ENCODE assay signal across 8 cellular contexts in the genomic region with DNA sequence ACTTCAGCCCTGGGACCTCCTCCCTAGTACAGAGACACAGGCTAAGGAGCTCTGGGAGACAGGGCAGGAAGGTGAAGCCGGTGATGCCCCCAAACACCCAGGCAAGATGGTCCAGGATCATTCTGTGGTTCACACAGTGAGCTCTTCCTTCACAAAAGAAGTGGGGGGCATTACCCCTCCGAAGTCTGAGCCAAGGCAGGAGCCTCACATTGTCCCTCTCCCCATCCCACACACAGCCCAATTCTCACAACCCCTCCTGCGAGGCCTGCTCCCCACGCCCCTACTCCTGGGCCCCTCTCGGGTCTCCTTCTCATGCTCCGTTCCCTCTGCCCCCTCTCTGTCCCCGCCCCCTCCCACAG. TPM values are rescaled to one million over a fixed set of nuclear protein-coding genes. Genes with fewer than 3 reads are reported as not detected.
DNase-seq lines count a peak whose midpoint lies in the region; ATAC-seq, FAIRE-seq and TF ChIP-seq lines count a peak whose summit lies in the region.

No MANE protein-coding gene starts in this region.

- no peak overlapping the region for H2AFZ ChIP-seq in osteoblast (ENCODE audit: low read length)
- no peak overlapping the region for H2AFZ ChIP-seq in HepG2 (ENCODE audit: low read length)

- H3K9ac ChIP-seq in BLaER1 (peak overlapping the region; percentile 100), HepG2 (ENCODE audit: insufficient read depth, low read depth, low read length) (no peak overlapping the region)

- TF ChIP-seq RAD21 in HepG2 (CRISPR knock-in tag; IDR thresholded peaks at IDR 0.05) = no peak

- in situ Hi-C loops in HepG2 (cut with HindIII; ENCODE audit: extremely low pct_ligation_motif_present, low pct_unique_long_range_greater_than_20kb) = no loop called here

- DNase-seq in dorsolateral prefrontal cortex = no peak
- DNase-seq in osteoblast (ENCODE audit: insufficient read length, low spot score, missing footprints) = peak; percentile 67
- no peak for DNase-seq in activated effector memory CD4-positive, alpha-beta T cell treated with anti-CD3 and anti-CD28 coated beads, Interleukin-2, amount 50 U/mL, for 16 hours
- no peak for DNase-seq in HepG2 (ENCODE audit: low spot score)

- H3K4me2 ChIP-seq in BLaER1 (peak overlapping the region; percentile 98), osteoblast (ENCODE audit: insufficient read depth, low read length) (peak overlapping the region; percentile 55), HepG2 (ENCODE audit: low read depth, low read length) (no peak overlapping the region)

- H3K79me2 ChIP-seq in osteoblast (ENCODE audit: insufficient read depth, low read length) (peaks cover 100% of the 10 kb centered on the region), HepG2 (ENCODE audit: insufficient read depth, low read length) (peaks cover 12% of the 10 kb centered on the region)

- H3K9me3 ChIP-seq in BLaER1 (no peaks in the 10 kb centered on the region), KOPT-K1 (ENCODE audit: insufficient read depth, low read length, poor library complexity, severe bottlenecking) (no peaks in the 10 kb centered on the region), osteoblast (ENCODE audit: low read depth, low read length) (no peaks in the 10 kb centered on the region), HepG2 (ENCODE audit: low read length) (no peaks in the 10 kb centered on the region)

- no TSS peak for BruUV-seq in HepG2 (replicated peaks; lab: Mats Ljungman, UMichigan)

- WGBS in HepG2 (ENCODE audit: low lambda C conversion rate) = 95% methylated on average over 7 of the region's 7 CpGs

- CTCF ChIA-PET in HepG2 (lab: Yijun Ruan, JAX; ENCODE audit: low intra/inter-chr PET ratio, low total read pairs) = no interaction called here

- H3K36me3 ChIP-seq in BLaER1 (peaks cover 48% of the 10 kb centered on the region), KOPT-K1 (ENCODE audit: insufficient read depth, low read length) (peaks cover 6% of the 10 kb centered on the region; the same call in 1 of the 2 replicates), osteoblast (ENCODE audit: insufficient read depth, low read length) (peaks cover 3% of the 10 kb centered on the region), HepG2 (replicated peaks in 1 of 2; ENCODE audit: control insufficient read depth in 1 of 2, insufficient read depth in 2 of 2, low read length in 2 of 2) (peaks cover 4 to 6% of the 10 kb centered on the region in 2 experiments; a peak in 2 of 5 replicates)

- TF ChIP-seq EP300 in HepG2 (IDR thresholded peaks at IDR 0.05; ENCODE audit: low read depth in 2 of 2, low read length in 2 of 2) (no peak), HepG2 (CRISPR knock-in tag; IDR thresholded peaks at IDR 0.05; ENCODE audit: borderline replicate concordance) (no peak)

- TF ChIP-seq POLR2A in HepG2 (IDR thresholded peaks at IDR 0.05; ENCODE audit: insufficient read depth in 1 of 2, low read depth in 2 of 2, low read length in 2 of 2) = no peak

- FAIRE-seq in HepG2 (lab: Jason Lieb, UNC) = no peak

- H3K4me1 ChIP-seq in BLaER1 = peaks cover 96% of the 10 kb centered on the region
- peaks cover 54% of the 10 kb centered on the region for H3K4me1 ChIP-seq in osteoblast (ENCODE audit: insufficient read depth, low read length)
- no peaks in the 10 kb centered on the region for H3K4me1 ChIP-seq in HepG2 (ENCODE audit: insufficient read depth, low read length)

- intact Hi-C loops in dorsolateral prefrontal cortex (cut with DNase I) = loop anchor here (5.0 kb wide), 2 partner anchors 92 to 112 kb away; a partner anchor contains a TSS
- intact Hi-C loops in HepG2 (cut with micrococcal nuclease; ENCODE audit: unreplicated experiment) = no loop called here

- H4K20me1 ChIP-seq in BLaER1 (peaks cover 56% of the 10 kb centered on the region), osteoblast (ENCODE audit: insufficient read depth, low read length) (peaks cover 100% of the 10 kb centered on the region), HepG2 (ENCODE audit: insufficient read depth, low read length) (peaks cover 55% of the 10 kb centered on the region; the same call in 1 of the 2 replicates)

- H3K27ac ChIP-seq in BLaER1 = peak overlapping the region; percentile 100
- H3K27ac ChIP-seq in KOPT-K1 (ENCODE audit: low read depth, low read length, poor library complexity, severe bottlenecking) = peak overlapping the region; percentile 70
- peak overlapping the region; percentile 41 to 100 (median 99) for H3K27ac ChIP-seq in dorsolateral prefrontal cortex
- H3K27ac ChIP-seq in osteoblast (ENCODE audit: low read depth, low read length) = peak overlapping the region; percentile 75
- H3K27ac ChIP-seq in HepG2 (ENCODE audit: extremely low read length, insufficient read depth, low read length) = no peak overlapping the region

- POLR2A ChIA-PET in HepG2 (lab: Yijun Ruan, JAX) = interaction anchor here (1.2 to 1.3 kb wide), 2 partner anchors 11 to 15 kb away, joined by 3 read pairs; a partner anchor contains a TSS

- no peak for ATAC-seq in GM21367 (IDR thresholded peaks at IDR 0.05; ENCODE audit: unreplicated experiment)
- ATAC-seq in HepG2 = no peak
- no peak for ATAC-seq in HG02938 (IDR thresholded peaks at IDR 0.05; ENCODE audit: unreplicated experiment)

- H3K27me3 ChIP-seq in BLaER1 (no peaks in the 10 kb centered on the region), dorsolateral prefrontal cortex (no peaks in the 10 kb centered on the region), osteoblast (ENCODE audit: insufficient read depth, low read length) (no peaks in the 10 kb centered on the region), HepG2 (ENCODE audit: control insufficient read depth in 1 of 2, insufficient read depth in 2 of 2, low read length in 2 of 2) (no peaks in the 10 kb centered on the region)

- H3K4me3 ChIP-seq in BLaER1 (peak overlapping the region; percentile 100), dorsolateral prefrontal cortex (peak overlapping the region in 45 of 59 donors; percentile 0 to 49 (median 30)), osteoblast (ENCODE audit: insufficient read depth, low read length) (peak overlapping the region; percentile 29), HepG2 (replicated peaks in 1 of 3; ENCODE audit: insufficient read depth in 1 of 3, low read depth in 2 of 3, low read length in 3 of 3) (no peak overlapping the region)

- TF ChIP-seq CTCF in dorsolateral prefrontal cortex (IDR thresholded peaks at IDR 0.05 in 54 of 56, conservative IDR thresholded peaks at IDR 0.05 in 2 of 56; ENCODE audit: low read depth in 1 of 56, partially characterized antibody in 56 of 56) = no peak
- no peak for TF ChIP-seq CTCF in osteoblast (IDR thresholded peaks at IDR 0.05; ENCODE audit: extremely low read depth, low read depth, low read length)
- no peak for TF ChIP-seq CTCF in HepG2 (CRISPR knock-in tag; IDR thresholded peaks at IDR 0.05)

TF ChIP-seq in HepG2, 621 proteins besides CTCF, POLR2A, EP300 and RAD21:
- TF ChIP-seq, protein P1, sequence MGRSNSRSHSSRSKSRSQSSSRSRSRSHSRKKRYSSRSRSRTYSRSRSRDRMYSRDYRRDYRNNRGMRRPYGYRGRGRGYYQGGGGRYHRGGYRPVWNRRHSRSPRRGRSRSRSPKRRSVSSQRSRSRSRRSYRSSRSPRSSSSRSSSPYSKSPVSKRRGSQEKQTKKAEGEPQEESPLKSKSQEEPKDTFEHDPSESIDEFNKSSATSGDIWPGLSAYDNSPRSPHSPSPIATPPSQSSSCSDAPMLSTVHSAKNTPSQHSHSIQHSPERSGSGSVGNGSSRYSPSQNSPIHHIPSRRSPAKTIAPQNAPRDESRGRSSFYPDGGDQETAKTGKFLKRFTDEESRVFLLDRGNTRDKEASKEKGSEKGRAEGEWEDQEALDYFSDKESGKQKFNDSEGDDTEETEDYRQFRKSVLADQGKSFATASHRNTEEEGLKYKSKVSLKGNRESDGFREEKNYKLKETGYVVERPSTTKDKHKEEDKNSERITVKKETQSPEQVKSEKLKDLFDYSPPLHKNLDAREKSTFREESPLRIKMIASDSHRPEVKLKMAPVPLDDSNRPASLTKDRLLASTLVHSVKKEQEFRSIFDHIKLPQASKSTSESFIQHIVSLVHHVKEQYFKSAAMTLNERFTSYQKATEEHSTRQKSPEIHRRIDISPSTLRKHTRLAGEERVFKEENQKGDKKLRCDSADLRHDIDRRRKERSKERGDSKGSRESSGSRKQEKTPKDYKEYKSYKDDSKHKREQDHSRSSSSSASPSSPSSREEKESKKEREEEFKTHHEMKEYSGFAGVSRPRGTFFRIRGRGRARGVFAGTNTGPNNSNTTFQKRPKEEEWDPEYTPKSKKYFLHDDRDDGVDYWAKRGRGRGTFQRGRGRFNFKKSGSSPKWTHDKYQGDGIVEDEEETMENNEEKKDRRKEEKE (IDR thresholded peaks at IDR 0.05) = no peak
- no peak for TF ChIP-seq AHR (CRISPR knock-in tag; IDR thresholded peaks at IDR 0.05)
- no peak for TF ChIP-seq ETV6 (CRISPR knock-in tag; conservative IDR thresholded peaks at IDR 0.05)
- no peak for TF ChIP-seq KDM5B (CRISPR knock-in tag; IDR thresholded peaks at IDR 0.05; ENCODE audit: borderline replicate concordance)
- no peak for TF ChIP-seq JUNB (CRISPR knock-in tag; IDR thresholded peaks at IDR 0.05; ENCODE audit: borderline replicate concordance)
- no peak for TF ChIP-seq ZNF549 (CRISPR knock-in tag; IDR thresholded peaks at IDR 0.05)
TF ChIP-seq in HepG2: peak in this region for 0.

RNA-seq across cellular contexts. Expression of a gene that starts 10.7 kb away (rescaled TPM):
- 100 to 1,000 TPM in 40 of 120 experiments, 10 to 100 TPM in 80; 63.8 to 123 (median 93.8) TPM for total RNA-seq in dorsolateral prefrontal cortex
- 12.4 and 14.1 TPM in 2 replicates for total RNA-seq in osteoblast
- 1.3 and 1.6 TPM in 2 replicates for total RNA-seq in HepG2 (2016; rRNA removed; fragmentation: Illumina TruSeq; extraction: Trizol)
- total RNA-seq in HepG2 (2016; cell fraction: cytosol; rRNA removed; fragmentation: Illumina TruSeq; extraction: Trizol; ENCODE audit: low read depth) = 0.10 and 0.18 TPM in 2 replicates
- 0.94 and 1.4 TPM in 2 replicates for total RNA-seq in HepG2 (2016; cell fraction: insoluble cytoplasmic fraction; rRNA removed; fragmentation: Illumina TruSeq; extraction: Trizol)
- 0.86 and 1.1 TPM in 2 replicates for total RNA-seq in HepG2 (2016; cell fraction: membrane; rRNA removed; fragmentation: Illumina TruSeq; extraction: Trizol)
- total RNA-seq in HepG2 (2016; cell fraction: nucleus; rRNA removed; fragmentation: Illumina TruSeq; extraction: Trizol) = 1.6 and 2.1 TPM in 2 replicates
- 3.9 and 4.8 TPM in 2 replicates for polyA plus RNA-seq in HepG2 (2011; rRNA removed)
- 3.4 and 4.5 TPM in 2 replicates for polyA plus RNA-seq in HepG2 (2011; cell fraction: cytosol; rRNA removed)
- 16.7 and 19.0 TPM in 2 replicates for polyA plus RNA-seq in HepG2 (2011; cell fraction: nucleus; rRNA removed)
- 7.2 and 7.9 TPM in 2 replicates for polyA plus RNA-seq in HepG2 (2012)
- 0.14 and 0.24 TPM in 2 replicates for polyA plus RNA-seq in HepG2 (2016; cell fraction: cytosol; fragmentation: Illumina TruSeq; extraction: Trizol; ENCODE audit: low read depth)
- polyA plus RNA-seq in HepG2 (2016; cell fraction: insoluble cytoplasmic fraction; fragmentation: Illumina TruSeq; extraction: Trizol; ENCODE audit: low read depth) = 2.7 and 4.2 TPM in 2 replicates
- 0.64 and 0.70 TPM in 2 replicates for polyA plus RNA-seq in HepG2 (2016; cell fraction: membrane; fragmentation: Illumina TruSeq; extraction: Trizol; ENCODE audit: low read depth)
- 5.2 and 6.2 TPM in 2 replicates for polyA plus RNA-seq in HepG2 (2016; cell fraction: nucleus; fragmentation: Illumina TruSeq; extraction: Trizol; ENCODE audit: insufficient read depth, low read depth)
- 6.9 and 12.7 TPM in 2 replicates for polyA minus RNA-seq in HepG2 (2011; rRNA and poly(A)+ RNA removed; ENCODE audit: low replicate concordance)
- 4.3 and 7.2 TPM in 2 replicates for polyA minus RNA-seq in HepG2 (2011; cell fraction: cytosol; rRNA and poly(A)+ RNA removed)
- 5.4 and 6.3 TPM in 2 replicates for polyA minus RNA-seq in HepG2 (2011; cell fraction: nucleus; rRNA and poly(A)+ RNA removed)

Comparison
In these comparisons a context has a peak if more than half of its experiments do, and no peak if none do; other contexts are left out.
1. H3K4me3 ChIP-seq: peak in BLaER1 (single experiment), dorsolateral prefrontal cortex (45 of 59) and osteoblast (single experiment); none in HepG2 (0 of 3).